1 cellular context compared by ENCODE assay signal in the genomic region with DNA sequence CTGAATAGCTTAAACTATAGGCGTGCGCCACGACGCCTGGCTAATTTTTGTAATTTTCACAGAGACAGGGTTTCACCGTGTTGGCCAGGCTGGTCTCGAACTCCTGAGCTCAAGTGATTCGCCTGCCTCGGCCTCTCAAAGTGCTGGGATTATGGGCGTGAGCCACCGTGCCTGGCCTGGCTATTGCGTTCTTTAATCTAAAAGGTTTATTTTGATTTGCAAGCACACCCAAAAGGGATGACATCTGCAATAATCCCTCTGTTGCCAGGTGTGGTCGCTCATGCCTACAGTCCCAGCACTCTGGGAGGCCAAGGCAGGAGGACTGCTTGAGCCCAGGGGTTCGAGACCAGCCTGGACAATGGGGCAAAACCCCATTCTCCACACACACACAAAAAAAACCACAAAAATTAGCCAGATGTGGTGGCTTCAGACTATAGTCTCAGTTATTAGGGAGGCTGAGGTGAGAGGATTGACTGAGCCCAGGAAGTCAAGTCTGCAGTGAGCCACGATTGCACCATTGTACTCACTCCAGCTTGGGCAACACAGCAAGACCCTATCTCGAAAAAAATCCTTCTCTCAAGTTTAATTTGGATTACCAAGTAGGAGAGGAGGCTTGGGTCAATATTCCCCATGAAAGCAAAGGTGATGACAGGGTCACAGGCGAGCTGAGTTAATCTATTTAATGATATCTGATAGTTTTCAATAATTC.
TF ChIP-seq lines count a peak whose summit lies in the region.

No MANE protein-coding gene starts in this region.

TF ChIP-seq in endothelial cell of umbilical vein, 7 proteins besides CTCF, POLR2A, EP300 and RAD21 (continued from another document):
- TF ChIP-seq MYC (IDR thresholded peaks at IDR 0.05; ENCODE audit: low read depth, low read length) (no peak), EZH2 (IDR thresholded peaks at IDR 0.05; ENCODE audit: borderline replicate concordance, low read depth, low read length, severe bottlenecking) (no peak)
